Comparison of ENCODE assay signal across 11 cellular contexts in genomic region chr6:15322781-15323536, GRCh38.
DNase-seq lines count a peak whose midpoint lies in the region; ATAC-seq and TF ChIP-seq lines count a peak whose summit lies in the region.
"Had no signal": no experiment of that assay in that cellular context is flagged by ENCODE, and none has a peak within 500 bp of the region (broad histone marks: within the 10 kb centered on the region; RNA-seq: fewer than 3 reads in every experiment).

No MANE protein-coding gene starts in this region.

- H3K36me3 Mint-ChIP-seq in activated T-cell treated with anti-CD3 and anti-CD28 coated beads, Interleukin-2, amount 50 U/mL, for 24 hours (ENCODE audit: low read depth): peaks cover 53% of the 10 kb centered on the region
- H3K36me3 Mint-ChIP-seq in activated T-helper 2 cell treated with anti-CD3 and anti-CD28 coated beads, Interferon-gamma antibody, Interleukin-2, Interleukin-4, amounts not matched to agents 10 μg/mL and 5 μg/mL and 100 μg/mL, durations not matched to agents 14 hours and 24 hours and 36 hours (ENCODE audit: low read depth): peaks cover 61% of the 10 kb centered on the region

- H3K4me1 ChIP-seq in hepatocyte (ENCODE audit: insufficient read depth): peaks cover 18% of the 10 kb centered on the region
- peaks cover 20% of the 10 kb centered on the region for H3K4me1 ChIP-seq in thymus (ENCODE audit: control insufficient read depth, insufficient read depth, low read length)

- DNase-seq in activated T-cell treated with anti-CD3 and anti-CD28 coated beads, Interleukin-2, amount 50 U/mL, for 24 hours: no peak
- no peak for DNase-seq in activated T-cell treated with anti-CD3 and anti-CD28 coated beads for 4 hours
- DNase-seq in activated T-helper 2 cell treated with anti-CD3 and anti-CD28 coated beads, Interferon-gamma antibody, Interleukin-2, Interleukin-4, amounts not matched to agents 10 μg/mL and 5 μg/mL and 100 μg/mL, durations not matched to agents 14 hours and 24 hours and 36 hours (ENCODE audit: low spot score): no peak
- DNase-seq in hepatocyte (ENCODE audit: low spot score): peak; percentile 64
- no peak for DNase-seq in NCI-H82 treated with DMSO at 0.1 percent for 48 hours (lab: John Stamatoyannopoulos, UW; ENCODE audit: unreplicated experiment)
- DNase-seq in activated gamma-delta T cell (lab: John Stamatoyannopoulos, UW): no peak
- DNase-seq: AML-193, SHP77 had no signal

- peaks cover 93% of the 10 kb centered on the region for H3K4me1 Mint-ChIP-seq in activated T-cell treated with anti-CD3 and anti-CD28 coated beads, Interleukin-2, amount 50 U/mL, for 24 hours (ENCODE audit: low read depth)
- peaks cover 74% of the 10 kb centered on the region for H3K4me1 Mint-ChIP-seq in activated T-helper 2 cell treated with anti-CD3 and anti-CD28 coated beads, Interferon-gamma antibody, Interleukin-2, Interleukin-4, amounts not matched to agents 10 μg/mL and 5 μg/mL and 100 μg/mL, durations not matched to agents 14 hours and 24 hours and 36 hours (ENCODE audit: low read depth)

- no peaks in the 10 kb centered on the region for H4K20me1 ChIP-seq in hepatocyte (ENCODE audit: insufficient read depth, poor library complexity, severe bottlenecking)

- no peaks in the 10 kb centered on the region for H3K27me3 ChIP-seq in hepatocyte
- H3K27me3 ChIP-seq in thymus (ENCODE audit: control insufficient read depth, insufficient read depth): no peaks in the 10 kb centered on the region
- H3K27me3 ChIP-seq: right atrium auricular region had no signal

- H3K9me2 ChIP-seq in hepatocyte (replicated peaks; ENCODE audit: insufficient read depth): no peaks in the 10 kb centered on the region

- H3K4me2 ChIP-seq in hepatocyte: peak overlapping the region; percentile 34

- no peaks in the 10 kb centered on the region for H3K27me3 Mint-ChIP-seq in activated T-cell treated with anti-CD3 and anti-CD28 coated beads, Interleukin-2, amount 50 U/mL, for 24 hours
- H3K27me3 Mint-ChIP-seq in activated T-helper 2 cell treated with anti-CD3 and anti-CD28 coated beads, Interferon-gamma antibody, Interleukin-2, Interleukin-4, amounts not matched to agents 10 μg/mL and 5 μg/mL and 100 μg/mL, durations not matched to agents 14 hours and 24 hours and 36 hours (ENCODE audit: low read depth): no peaks in the 10 kb centered on the region

- peaks cover 95% of the 10 kb centered on the region for H3K79me2 ChIP-seq in hepatocyte

- H3K36me3 ChIP-seq in hepatocyte (replicated peaks; ENCODE audit: insufficient read depth, low read depth): no peaks in the 10 kb centered on the region
- H3K36me3 ChIP-seq in thymus (ENCODE audit: control insufficient read depth, insufficient read depth): no peaks in the 10 kb centered on the region
- H3K36me3 ChIP-seq: right atrium auricular region had no signal

- H3K4me3 ChIP-seq in hepatocyte (no peak overlapping the region), thymus (ENCODE audit: low read length) (no peak overlapping the region)
- H3K4me3 ChIP-seq: right atrium auricular region had no signal

- intact Hi-C loops in activated T-helper 2 cell treated with anti-CD3 and anti-CD28 coated beads, Interferon-gamma antibody, Interleukin-2, Interleukin-4, amounts not matched to agents 10 μg/mL and 5 μg/mL and 100 μg/mL, durations not matched to agents 14 hours and 24 hours and 36 hours (cut with micrococcal nuclease): no loop called here

- no peaks in the 10 kb centered on the region for H3K9me3 Mint-ChIP-seq in activated T-cell treated with anti-CD3 and anti-CD28 coated beads, Interleukin-2, amount 50 U/mL, for 24 hours
- H3K9me3 Mint-ChIP-seq in activated T-helper 2 cell treated with anti-CD3 and anti-CD28 coated beads, Interferon-gamma antibody, Interleukin-2, Interleukin-4, amounts not matched to agents 10 μg/mL and 5 μg/mL and 100 μg/mL, durations not matched to agents 14 hours and 24 hours and 36 hours: no peaks in the 10 kb centered on the region

- H3K9me3 ChIP-seq in hepatocyte (ENCODE audit: low read depth) (no peaks in the 10 kb centered on the region), thymus (ENCODE audit: control insufficient read depth) (no peaks in the 10 kb centered on the region)
- H3K9me3 ChIP-seq: right atrium auricular region had no signal

- H3K4me3 Mint-ChIP-seq in activated T-cell treated with anti-CD3 and anti-CD28 coated beads, Interleukin-2, amount 50 U/mL, for 24 hours: no peak overlapping the region
- H3K4me3 Mint-ChIP-seq in activated T-helper 2 cell treated with anti-CD3 and anti-CD28 coated beads, Interferon-gamma antibody, Interleukin-2, Interleukin-4, amounts not matched to agents 10 μg/mL and 5 μg/mL and 100 μg/mL, durations not matched to agents 14 hours and 24 hours and 36 hours (ENCODE audit: low read depth): no peak overlapping the region

- no peak overlapping the region for H2AFZ ChIP-seq in hepatocyte

- ATAC-seq in HG02884 (IDR thresholded peaks at IDR 0.05; ENCODE audit: unreplicated experiment): no peak

- TF ChIP-seq CTCF in hepatocyte (IDR thresholded peaks at IDR 0.05; ENCODE audit: poor library complexity): no peak

- 50% methylated on average over 5 of the region's 5 CpGs for WGBS in hepatocyte (ENCODE audit: low lambda C conversion rate, missing lambda C conversion rate)
- WGBS in thymus: 72% methylated on average over 5 of the region's 5 CpGs

- peak overlapping the region; percentile 80 for H3K27ac Mint-ChIP-seq in activated T-cell treated with anti-CD3 and anti-CD28 coated beads, Interleukin-2, amount 50 U/mL, for 24 hours
- H3K27ac Mint-ChIP-seq in activated T-helper 2 cell treated with anti-CD3 and anti-CD28 coated beads, Interferon-gamma antibody, Interleukin-2, Interleukin-4, amounts not matched to agents 10 μg/mL and 5 μg/mL and 100 μg/mL, durations not matched to agents 14 hours and 24 hours and 36 hours: peak overlapping the region; percentile 68

- peak overlapping the region; percentile 86 for H3K27ac ChIP-seq in hepatocyte
- H3K27ac ChIP-seq in thymus (ENCODE audit: low read depth): peak overlapping the region; percentile 26
- H3K27ac ChIP-seq: right atrium auricular region had no signal
